In the genomic region with DNA sequence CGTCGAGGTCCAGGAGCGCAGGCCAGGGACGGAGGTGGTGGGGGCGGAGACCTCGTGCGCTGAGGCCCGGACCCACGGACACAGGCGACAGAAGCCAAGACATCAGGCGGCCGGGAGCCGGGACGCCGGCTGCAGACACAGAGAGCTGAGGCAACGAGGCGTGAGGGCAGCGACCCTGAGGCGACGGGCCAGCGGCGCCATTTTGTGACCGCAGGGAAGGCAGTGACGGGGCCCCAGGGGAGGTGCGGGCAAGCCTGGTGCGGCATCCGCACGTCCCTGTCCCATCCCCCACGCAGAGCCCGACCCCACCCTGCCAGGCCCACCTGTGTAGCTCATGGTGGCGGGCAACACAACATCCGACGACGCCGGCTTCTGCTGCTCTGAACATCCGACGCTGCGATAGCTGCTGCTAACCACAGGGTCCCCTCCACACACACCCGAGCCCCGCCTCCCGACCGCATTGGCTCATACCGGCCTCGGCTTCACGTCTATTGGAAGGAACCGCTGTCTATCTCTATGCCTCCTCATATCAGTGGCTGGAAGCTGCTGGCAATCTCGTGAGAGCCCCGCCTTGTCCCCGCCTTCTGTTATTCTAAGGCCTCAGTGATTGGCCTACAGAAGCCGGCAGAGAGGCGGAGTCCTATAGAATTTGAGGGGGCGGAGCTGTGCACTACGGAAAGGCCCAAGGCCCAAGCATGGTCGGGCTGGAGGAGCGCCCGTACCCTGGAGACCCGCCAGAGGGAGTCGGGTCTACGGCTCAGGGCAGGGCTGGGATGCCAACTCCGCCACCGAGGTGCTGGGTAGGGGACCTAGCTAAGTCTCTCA, we compare ENCODE assay signal across 8 cellular contexts. TPM values are rescaled to one million over a fixed set of nuclear protein-coding genes. Genes with fewer than 3 reads are reported as not detected.
A peak's percentile ranks its signal among the peaks of the same experiment; 100 is the strongest.
DNase-seq lines count a peak whose midpoint lies in the region; TF ChIP-seq lines count a peak whose summit lies in the region.

TSS of gene AKAP8L (minus strand) at position 401 of the 825 bp plus-strand sequence. CDS start at position 336, 65 bp downstream.

- peak within 1 kb of the TSS; percentile 93 for H3K4me3 ChIP-seq in GM06990 (replicated peaks; ENCODE audit: low read depth, low read length)
- H3K4me3 ChIP-seq in HFF-Myc (replicated peaks; ENCODE audit: low read depth, low read length) = peak within 1 kb of the TSS; percentile 99
- H3K4me3 ChIP-seq in neuron (ENCODE audit: low read length) = peak within 1 kb of the TSS; percentile 95
- H3K4me3 ChIP-seq in subcutaneous abdominal adipose tissue (ENCODE audit: low read depth in 1 of 5, low read length in 5 of 5) = peak within 1 kb of the TSS; percentile 89 to 99 (median 96)

- no peaks in the 10 kb centered on the region for H3K27me3 ChIP-seq in GM06990 (replicated peaks; ENCODE audit: control insufficient read depth, insufficient read depth, low read length)
- no peaks in the 10 kb centered on the region for H3K27me3 ChIP-seq in neuron (ENCODE audit: insufficient read depth, low read length)
- H3K27me3 ChIP-seq in subcutaneous abdominal adipose tissue (ENCODE audit: control insufficient read depth in 5 of 5, insufficient read depth in 4 of 5, low read length in 5 of 5) = no peaks in the 10 kb centered on the region

- H3K36me3 Mint-ChIP-seq in activated naive CD4-positive, alpha-beta T cell treated with anti-CD3 and anti-CD28 coated beads for 36 hours (ENCODE audit: low read depth) = peaks cover 21% of the 10 kb centered on the region

- CTCF ChIA-PET in activated naive CD4-positive, alpha-beta T cell treated with anti-CD3 and anti-CD28 coated beads for 36 hours (lab: Charles Lee) = interaction anchor here (0.5 to 6.8 kb wide), 20 partner anchors 9 to 326 kb away, joined by 3 to 79 read pairs (median 6); partner anchors contain the start of genes AKAP8 and WIZ

- peak within 1 kb of the TSS; percentile 99 for H3K4me3 Mint-ChIP-seq in activated naive CD4-positive, alpha-beta T cell treated with anti-CD3 and anti-CD28 coated beads for 36 hours

- peak within 1 kb of the TSS; percentile 92 for H3K27ac Mint-ChIP-seq in activated naive CD4-positive, alpha-beta T cell treated with anti-CD3 and anti-CD28 coated beads for 36 hours

- H3K9me3 ChIP-seq in neuron (ENCODE audit: low read length) (peaks cover 8% of the 10 kb centered on the region), subcutaneous abdominal adipose tissue (ENCODE audit: control insufficient read depth in 5 of 5, low read length in 5 of 5) (peaks cover 0 to 7% (median 6%) of the 10 kb centered on the region in 5 donors)

- peak within 1 kb of the TSS; percentile 94 for H3K27ac ChIP-seq in subcutaneous abdominal adipose tissue (ENCODE audit: low read depth, low read length)

- H3K4me1 Mint-ChIP-seq in activated naive CD4-positive, alpha-beta T cell treated with anti-CD3 and anti-CD28 coated beads for 36 hours (ENCODE audit: low read depth) = peaks cover 38% of the 10 kb centered on the region

- H3K4me1 ChIP-seq in neuron (ENCODE audit: insufficient read depth, low read length) (peaks cover 15% of the 10 kb centered on the region), subcutaneous abdominal adipose tissue (ENCODE audit: control insufficient read depth in 5 of 5, insufficient read depth in 5 of 5, low read length in 5 of 5) (peaks cover 3 to 48% (median 40%) of the 10 kb centered on the region in 5 donors)

- peaks cover 3% of the 10 kb centered on the region for H3K9me3 Mint-ChIP-seq in activated naive CD4-positive, alpha-beta T cell treated with anti-CD3 and anti-CD28 coated beads for 36 hours

- H3K9ac ChIP-seq in subcutaneous abdominal adipose tissue (ENCODE audit: low read length in 5 of 5) = peak within 1 kb of the TSS; percentile 84 to 96 (median 92)

- intact Hi-C loops in activated naive CD4-positive, alpha-beta T cell treated with anti-CD3 and anti-CD28 coated beads for 36 hours (cut with micrococcal nuclease) = loop anchor here (1.0 to 2.0 kb wide), 11 partner anchors 14 to 326 kb away; partner anchors contain the start of gene AKAP8

- H3K36me3 ChIP-seq in GM06990 (ENCODE audit: control insufficient read depth, insufficient read depth, low read length) (peaks cover 14% of the 10 kb centered on the region), neuron (ENCODE audit: insufficient read depth, low read length) (peaks cover 41% of the 10 kb centered on the region), subcutaneous abdominal adipose tissue (ENCODE audit: control insufficient read depth in 5 of 5, insufficient read depth in 5 of 5, low read length in 5 of 5) (peaks cover 0 to 20% (median 17%) of the 10 kb centered on the region in 5 donors)

- DNase-seq in GM06990 (ENCODE audit: extremely low read depth, insufficient read length) (peak; percentile 96), HFF-Myc (ENCODE audit: extremely low read depth, low read depth) (peak; percentile 99), NAMALWA (ENCODE audit: low spot score) (peak; percentile 100), SK-N-DZ (ENCODE audit: low spot score) (peak; percentile 99), foreskin melanocyte (peak; percentile 99)
- peak; percentile 99 for DNase-seq in activated naive CD4-positive, alpha-beta T cell treated with anti-CD3 and anti-CD28 coated beads for 36 hours

- no peak within 1 kb of the TSS for H2AFZ ChIP-seq in neuron (ENCODE audit: low read depth, low read length)

- TF ChIP-seq CTCF in GM06990 (IDR thresholded peaks at IDR 0.05; ENCODE audit: insufficient read depth, low read length, poor library complexity, severe bottlenecking) (peak; percentile 91), HFF-Myc (IDR thresholded peaks at IDR 0.05; ENCODE audit: low read depth, low read length, missing control alignments) (peak; percentile 59)

- H3K27me3 Mint-ChIP-seq in activated naive CD4-positive, alpha-beta T cell treated with anti-CD3 and anti-CD28 coated beads for 36 hours (ENCODE audit: low read depth) = no peaks in the 10 kb centered on the region

RNA-seq across cellular contexts. Expression of gene AKAP8L, which starts in this region (rescaled TPM):
- 78.7 and 82.9 TPM in 2 replicates for polyA plus RNA-seq in SK-N-DZ (2014; cell fraction: cytosol; rRNA removed)
- 390 and 410 TPM in 2 replicates for polyA plus RNA-seq in SK-N-DZ (2014; cell fraction: nucleus; rRNA removed)
- total RNA-seq in activated naive CD4-positive, alpha-beta T cell treated with anti-CD3 and anti-CD28 coated beads for 36 hours = 100 to 1,000 TPM; 127 to 140 TPM

Comparison
In these comparisons a context has a peak if more than half of its experiments do, and no peak if none do; other contexts are left out.
1. Peak in every context shown above with its lines: DNase-seq, H3K4me3 ChIP-seq and H3K27ac ChIP-seq.